1 cellular context compared by ENCODE assay signal in genomic region chr1:22537441-22538139, GRCh38.
A peak's percentile ranks its signal among the peaks of the same experiment; 100 is the strongest.
TF ChIP-seq lines count a peak whose summit lies in the region.

No MANE protein-coding gene starts in this region.

TF ChIP-seq in K562, 482 proteins besides CTCF, POLR2A, EP300 and RAD21:
- TF ChIP-seq ARID4B (CRISPR knock-in tag; IDR thresholded peaks at IDR 0.05) (no peak), HOMEZ (CRISPR knock-in tag; IDR thresholded peaks at IDR 0.05) (no peak), ATF3 (IDR thresholded peaks at IDR 0.05) (peak; percentile 57), ATF3 (CRISPR knock-in tag; conservative IDR thresholded peaks at IDR 0.05) (no peak), CREB1 (IDR thresholded peaks at IDR 0.05) (no peak), CREB1 (CRISPR knock-in tag; IDR thresholded peaks at IDR 0.05) (no peak), ZNF696 (CRISPR knock-in tag; conservative IDR thresholded peaks at IDR 0.05) (no peak), ZBTB17 (CRISPR knock-in tag; IDR thresholded peaks at IDR 0.05) (no peak), FOS (IDR thresholded peaks at IDR 0.05; ENCODE audit: extremely low read depth, insufficient read length) (no peak), NFE2 (IDR thresholded peaks at IDR 0.05; ENCODE audit: low read depth) (peak; percentile 44; the same call in 1 of the 2 replicates), NR3C1 (CRISPR knock-in tag; IDR thresholded peaks at IDR 0.05) (no peak), ZBTB7A (IDR thresholded peaks at IDR 0.05; ENCODE audit: borderline replicate concordance, control insufficient read depth, low read depth, low read length) (no peak), ESRRA (IDR thresholded peaks at IDR 0.05; ENCODE audit: borderline replicate concordance, low read depth) (peak; percentile 46; the same call in 1 of the 2 replicates), EGR1 (conservative IDR thresholded peaks at IDR 0.05) (peak; percentile 87), ZFP36 (IDR thresholded peaks at IDR 0.05; ENCODE audit: low read depth, low read length, partially characterized antibody) (peak; percentile 48), HINFP (tag; conservative IDR thresholded peaks at IDR 0.05; ENCODE audit: low read depth) (no peak), CCAR2 (IDR thresholded peaks at IDR 0.05; ENCODE audit: low read depth, low read length) (no peak), LEF1 (IDR thresholded peaks at IDR 0.05) (0 out of 2 replicates have a peak, but pooled peaks have one; percentile 27), PKNOX1 (IDR thresholded peaks at IDR 0.05) (peak; percentile 42; the same call in 1 of the 2 replicates), CBX5 (IDR thresholded peaks at IDR 0.05; ENCODE audit: borderline replicate concordance, low read depth) (no peak), RCOR1 (IDR thresholded peaks at IDR 0.05; ENCODE audit: borderline replicate concordance in 1 of 2, low read depth in 2 of 2, low read length in 2 of 2) (peak in 1 of 2 experiments; percentile 26; a peak in 1 of 4 replicates), CEBPG (CRISPR knock-in tag; IDR thresholded peaks at IDR 0.05) (0 out of 2 replicates have a peak, but pooled peaks have one; percentile 25), CEBPG (tag; conservative IDR thresholded peaks at IDR 0.05 in 1 of 2, IDR thresholded peaks at IDR 0.05 in 1 of 2) (peak in 1 of 2 experiments; percentile 41; a peak in 1 of 4 replicates), CAMTA2 (CRISPR knock-in tag; conservative IDR thresholded peaks at IDR 0.05) (no peak), ZBTB34 (CRISPR knock-in tag; IDR thresholded peaks at IDR 0.05) (no peak), ZNF3 (CRISPR knock-in tag; IDR thresholded peaks at IDR 0.05) (no peak), MAFG (tag; conservative IDR thresholded peaks at IDR 0.05) (peak; percentile 41), SIX5 (IDR thresholded peaks at IDR 0.05; ENCODE audit: borderline replicate concordance in 1 of 2, insufficient read depth in 1 of 2, low read depth in 1 of 2, low read length in 2 of 2) (no peak), MAX (CRISPR knock-in tag; IDR thresholded peaks at IDR 0.05) (no peak), ZBTB43 (CRISPR knock-in tag; IDR thresholded peaks at IDR 0.05) (no peak), SMARCB1 (IDR thresholded peaks at IDR 0.05; ENCODE audit: insufficient read length, low read depth) (no peak), YY1 (IDR thresholded peaks at IDR 0.05; ENCODE audit: borderline replicate concordance in 1 of 3, control insufficient read depth in 1 of 3, extremely low read depth in 1 of 3, insufficient read depth in 3 of 3, insufficient read length in 1 of 3, insufficient replicate concordance in 2 of 3, low read depth in 1 of 3, low read length in 2 of 3) (no peak)
